8 cellular contexts compared by ENCODE assay signal in the genomic region with DNA sequence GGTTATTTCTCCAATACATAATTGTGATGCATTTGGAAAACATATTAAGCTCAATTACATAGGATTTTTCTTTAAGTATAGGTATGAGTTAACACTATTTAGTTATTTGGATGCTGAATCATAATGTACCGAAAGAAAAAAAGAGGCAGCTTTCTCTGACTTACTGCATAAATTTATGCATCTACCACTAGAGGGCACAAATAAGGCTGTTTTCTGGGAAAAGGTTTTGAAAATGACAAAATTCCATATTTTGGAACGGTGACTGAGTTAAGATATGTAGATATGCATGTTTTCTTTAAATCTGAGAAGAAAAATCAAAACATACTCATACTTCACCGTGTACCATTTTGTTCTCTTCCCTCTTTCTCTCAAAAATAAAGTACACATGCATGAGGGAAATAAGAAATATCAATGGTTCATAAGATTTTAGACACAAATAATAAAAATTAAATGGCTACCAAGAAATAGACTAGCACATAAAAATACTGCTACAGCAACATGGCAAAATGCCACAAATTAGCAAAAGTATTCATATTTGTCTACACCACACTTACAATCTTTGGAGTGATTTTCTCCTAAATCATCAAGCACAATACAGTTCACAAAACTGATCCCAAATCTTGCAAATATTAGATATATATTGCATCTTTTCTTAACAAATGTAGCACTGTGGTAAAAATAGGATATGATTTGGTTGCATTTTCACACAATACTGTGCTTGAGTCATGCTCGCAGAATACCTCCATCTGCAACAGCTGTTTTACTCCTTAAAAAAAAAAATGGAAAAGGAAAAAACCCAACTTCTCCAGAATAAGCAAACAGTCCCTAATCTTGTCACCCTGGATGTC.
A peak's percentile ranks its signal among the peaks of the same experiment; 100 is the strongest.
DNase-seq lines count a peak whose midpoint lies in the region; ATAC-seq and TF ChIP-seq lines count a peak whose summit lies in the region.

No MANE protein-coding gene starts in this region.

- H3K27me3 ChIP-seq in neural cell (ENCODE audit: insufficient read depth, low read depth, low read length) = peaks cover 3% of the 10 kb centered on the region

- ATAC-seq in GM21529 (IDR thresholded peaks at IDR 0.05; ENCODE audit: unreplicated experiment) (no peak), GM21367 (IDR thresholded peaks at IDR 0.05; ENCODE audit: unreplicated experiment) (no peak)

- H3K9ac ChIP-seq in neural cell (ENCODE audit: low read length) = no peak overlapping the region

- no peak overlapping the region for H3K4me3 ChIP-seq in neural cell (ENCODE audit: low read length)

- no peak overlapping the region for H3K4me2 ChIP-seq in neural cell (ENCODE audit: low read length)

- TF ChIP-seq EP300 in neural cell (conservative IDR thresholded peaks at IDR 0.05; ENCODE audit: poor library complexity, severe bottlenecking) = no peak

- peak; percentile 36 for DNase-seq in NCI-H82 (lab: John Stamatoyannopoulos, UW)
- no peak for DNase-seq in NCI-H82 treated with DMSO at 0.1 percent for 48 hours (lab: John Stamatoyannopoulos, UW; ENCODE audit: unreplicated experiment)
- DNase-seq in MV-4-11 (lab: John Stamatoyannopoulos, UW) = peak; percentile 1
- DNase-seq in cerebellum (ENCODE audit: low spot score) = peak; percentile 56
- DNase-seq in NCI-H2081 treated with DMSO at 0.1 percent for 48 hours (lab: John Stamatoyannopoulos, UW) = no peak

- no peak overlapping the region for H2AFZ ChIP-seq in neural cell (ENCODE audit: low read depth, low read length)

- TF ChIP-seq RAD21 in neural cell (conservative IDR thresholded peaks at IDR 0.05) = peak; percentile 78

- TF ChIP-seq CTCF in neural cell (IDR thresholded peaks at IDR 0.05; ENCODE audit: poor library complexity, severe bottlenecking) = peak; percentile 81

- H3K27ac ChIP-seq in neural cell (ENCODE audit: low read length) = no peak overlapping the region

- no peaks in the 10 kb centered on the region for H3F3A ChIP-seq in neural cell (ENCODE audit: insufficient read depth, low read length, poor library complexity, severe bottlenecking)

- H3K9me3 ChIP-seq in neural cell (ENCODE audit: low read length) = no peaks in the 10 kb centered on the region

- H3K79me2 ChIP-seq in neural cell (replicated peaks; ENCODE audit: insufficient read depth, low read length) = no peaks in the 10 kb centered on the region

- H3K36me3 ChIP-seq in neural cell (ENCODE audit: insufficient read depth, low read length) = no peaks in the 10 kb centered on the region

- no peaks in the 10 kb centered on the region for H4K20me1 ChIP-seq in neural cell (ENCODE audit: insufficient read depth)

- H3K9me2 ChIP-seq in neural cell (ENCODE audit: insufficient read depth, low read length) = no peaks in the 10 kb centered on the region

TF ChIP-seq in neural cell, 6 proteins besides CTCF, POLR2A, EP300 and RAD21:
- TF ChIP-seq TAF1 (IDR thresholded peaks at IDR 0.05; ENCODE audit: low read depth) (no peak), SMC3 (conservative IDR thresholded peaks at IDR 0.05; ENCODE audit: poor library complexity) (peak; percentile 85)
- TF ChIP-seq, protein P1, sequence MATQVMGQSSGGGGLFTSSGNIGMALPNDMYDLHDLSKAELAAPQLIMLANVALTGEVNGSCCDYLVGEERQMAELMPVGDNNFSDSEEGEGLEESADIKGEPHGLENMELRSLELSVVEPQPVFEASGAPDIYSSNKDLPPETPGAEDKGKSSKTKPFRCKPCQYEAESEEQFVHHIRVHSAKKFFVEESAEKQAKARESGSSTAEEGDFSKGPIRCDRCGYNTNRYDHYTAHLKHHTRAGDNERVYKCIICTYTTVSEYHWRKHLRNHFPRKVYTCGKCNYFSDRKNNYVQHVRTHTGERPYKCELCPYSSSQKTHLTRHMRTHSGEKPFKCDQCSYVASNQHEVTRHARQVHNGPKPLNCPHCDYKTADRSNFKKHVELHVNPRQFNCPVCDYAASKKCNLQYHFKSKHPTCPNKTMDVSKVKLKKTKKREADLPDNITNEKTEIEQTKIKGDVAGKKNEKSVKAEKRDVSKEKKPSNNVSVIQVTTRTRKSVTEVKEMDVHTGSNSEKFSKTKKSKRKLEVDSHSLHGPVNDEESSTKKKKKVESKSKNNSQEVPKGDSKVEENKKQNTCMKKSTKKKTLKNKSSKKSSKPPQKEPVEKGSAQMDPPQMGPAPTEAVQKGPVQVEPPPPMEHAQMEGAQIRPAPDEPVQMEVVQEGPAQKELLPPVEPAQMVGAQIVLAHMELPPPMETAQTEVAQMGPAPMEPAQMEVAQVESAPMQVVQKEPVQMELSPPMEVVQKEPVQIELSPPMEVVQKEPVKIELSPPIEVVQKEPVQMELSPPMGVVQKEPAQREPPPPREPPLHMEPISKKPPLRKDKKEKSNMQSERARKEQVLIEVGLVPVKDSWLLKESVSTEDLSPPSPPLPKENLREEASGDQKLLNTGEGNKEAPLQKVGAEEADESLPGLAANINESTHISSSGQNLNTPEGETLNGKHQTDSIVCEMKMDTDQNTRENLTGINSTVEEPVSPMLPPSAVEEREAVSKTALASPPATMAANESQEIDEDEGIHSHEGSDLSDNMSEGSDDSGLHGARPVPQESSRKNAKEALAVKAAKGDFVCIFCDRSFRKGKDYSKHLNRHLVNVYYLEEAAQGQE (IDR thresholded peaks at IDR 0.05; ENCODE audit: borderline replicate concordance) = no peak

Comparison
In these comparisons a context has a peak if more than half of its experiments do, and no peak if none do; other contexts are left out.
1. DNase-seq: peak in NCI-H82 (single experiment), MV-4-11 (single experiment) and cerebellum (single experiment); none in NCI-H82 treated with DMSO at 0.1 percent for 48 hours (single experiment) and NCI-H2081 treated with DMSO at 0.1 percent for 48 hours (single experiment).